In the genomic region with DNA sequence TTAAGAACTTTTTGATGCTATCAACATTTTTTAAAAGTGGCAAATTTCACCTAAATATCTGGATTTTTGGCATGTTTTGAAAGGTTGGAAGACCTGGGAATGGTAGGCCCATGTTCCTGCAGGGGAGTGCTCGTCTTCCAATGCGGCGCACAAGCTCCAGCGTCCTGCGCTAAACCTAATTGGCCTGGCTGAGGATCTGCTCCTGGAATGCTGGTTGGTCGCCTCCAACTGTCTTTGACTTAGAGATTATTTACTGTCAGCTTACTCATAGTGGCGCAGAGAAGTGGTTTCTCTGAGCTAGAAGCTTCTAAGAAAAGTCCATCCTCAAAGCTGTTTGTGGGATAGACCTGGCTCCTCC, we compare ENCODE assay signal across 1 cellular context.
TF ChIP-seq lines count a peak whose summit lies in the region.

No MANE protein-coding gene starts in this region.

TF ChIP-seq in H1, 55 proteins besides CTCF, POLR2A, EP300 and RAD21:
- TF ChIP-seq SP2 (IDR thresholded peaks at IDR 0.05; ENCODE audit: low read length), result no peak
- 0 out of 2 replicates have a peak, but pooled peaks have one; percentile 4 for TF ChIP-seq SP4 (IDR thresholded peaks at IDR 0.05; ENCODE audit: low read length)
